In the genomic region with DNA sequence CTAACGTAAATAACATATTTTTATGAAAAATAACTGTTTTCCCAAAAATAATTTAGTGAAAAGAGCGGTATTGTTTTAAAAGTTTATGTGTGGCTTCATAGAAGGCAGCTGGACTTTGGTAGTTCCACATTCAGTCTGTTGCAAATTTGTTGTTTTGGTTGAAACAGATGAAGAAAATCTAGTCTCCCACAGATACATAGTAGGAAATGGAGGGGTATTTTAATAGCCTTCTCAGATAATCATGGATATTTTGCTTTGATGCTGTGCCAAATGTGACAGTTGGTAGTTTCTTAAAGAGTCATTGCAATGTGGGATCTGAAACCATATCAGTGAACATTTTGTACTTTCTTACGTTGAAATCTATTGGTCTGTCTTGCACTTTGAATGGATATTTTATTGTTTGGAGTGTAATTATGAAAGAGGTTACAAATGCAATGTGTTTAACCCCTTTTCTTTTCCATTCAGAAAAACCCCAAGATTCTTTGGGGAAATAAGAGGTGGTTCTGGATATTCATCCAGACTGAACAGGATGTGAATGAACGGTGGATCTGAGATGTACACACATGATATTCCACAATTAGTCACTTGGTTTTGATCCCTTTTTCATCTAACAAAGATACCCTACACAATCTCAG, we compare ENCODE assay signal across 13 cellular contexts. TPM values are rescaled to one million over a fixed set of nuclear protein-coding genes. Genes with fewer than 3 reads are reported as not detected.
A peak's percentile ranks its signal among the peaks of the same experiment; 100 is the strongest.
DNase-seq lines count a peak whose midpoint lies in the region; ATAC-seq lines count a peak whose summit lies in the region.
"Had no signal": no experiment of that assay in that cellular context is flagged by ENCODE, and none has a peak within 500 bp of the region (broad histone marks: within the 10 kb centered on the region; RNA-seq: fewer than 3 reads in every experiment).

No MANE protein-coding gene starts in this region.

- peak overlapping the region; percentile 52 for H3K27ac ChIP-seq in CD4-positive, alpha-beta memory T cell (ENCODE audit: low read depth, low read length)
- H3K27ac ChIP-seq: ascending aorta had no signal

- CTCF ChIA-PET in CD4-positive, alpha-beta memory T cell (lab: Charles Lee; ENCODE audit: partially characterized antibody), result no interaction called here
- CTCF ChIA-PET in activated CD4-positive, alpha-beta T cell treated with anti-CD3 and anti-CD28 coated beads, Interleukin-2, amount 10 ng/mL, durations not matched to agents 7 days and 5 days (lab: Charles Lee), result interaction anchor here (0.7 kb wide), 1 partner anchor 723 kb away, joined by 3 read pairs; no protein-coding TSS in a partner anchor

- peak overlapping the region in 1 of 2 donors; percentile 20 for H3K4me3 ChIP-seq in CD4-positive, alpha-beta memory T cell (ENCODE audit: low read length in 2 of 2)
- H3K4me3 ChIP-seq: ascending aorta had no signal

- H3K9me3 Mint-ChIP-seq in CD4-positive, alpha-beta memory T cell, result peaks cover 0 to 4% (median 0%) of the 10 kb centered on the region in 8 donors
- H3K9me3 Mint-ChIP-seq in activated naive CD8-positive, alpha-beta T cell treated with anti-CD3 and anti-CD28 coated beads, Interleukin-2, amount 50 U/mL, for 24 hours, result peaks cover 4% of the 10 kb centered on the region
- H3K9me3 Mint-ChIP-seq in activated CD4-positive, alpha-beta T cell treated with anti-CD3 and anti-CD28 coated beads, Interleukin-2, amount 10 ng/mL, durations not matched to agents 7 days and 5 days, result no peaks in the 10 kb centered on the region

- POLR2A ChIA-PET in CD4-positive, alpha-beta memory T cell (lab: Charles Lee; ENCODE audit: partially characterized antibody), result interaction anchor here (1.0 to 1.3 kb wide), 3 partner anchors 9 to 485 kb away, joined by 3 to 10 read pairs (median 3); a partner anchor contains a TSS
- POLR2A ChIA-PET in activated CD4-positive, alpha-beta T cell treated with anti-CD3 and anti-CD28 coated beads, Interleukin-2, amount 10 ng/mL, durations not matched to agents 7 days and 5 days (lab: Charles Lee), result no interaction called here

- no peaks in the 10 kb centered on the region for H3K27me3 ChIP-seq in CD4-positive, alpha-beta memory T cell (ENCODE audit: insufficient read depth, low read length)
- H3K27me3 ChIP-seq: ascending aorta had no signal

- H3K4me1 ChIP-seq in CD4-positive, alpha-beta memory T cell (ENCODE audit: insufficient read depth, low read length), result peaks cover 48% of the 10 kb centered on the region

- no peak for DNase-seq in CD4-positive, alpha-beta memory T cell
- DNase-seq in LoVo (ENCODE audit: low spot score) (peak; percentile 45), inferior parietal cortex (ENCODE audit: extremely low spot score) (peak; percentile 63), NCI-H2196 treated with DMSO at 0.1 percent for 48 hours (lab: John Stamatoyannopoulos, UW; ENCODE audit: unreplicated experiment) (no peak)
- DNase-seq in activated naive CD8-positive, alpha-beta T cell treated with anti-CD3 and anti-CD28 coated beads, Interleukin-2, amount 50 U/mL, for 24 hours, result no peak
- DNase-seq in activated CD4-positive, alpha-beta T cell treated with anti-CD3 and anti-CD28 coated beads, Interleukin-2, amount 10 ng/mL, durations not matched to agents 7 days and 5 days, result no peak
- no peak for DNase-seq in activated CD8-positive, alpha-beta memory T cell treated with anti-CD3 and anti-CD28 coated beads, Interleukin-2, amount 50 U/mL, for 48 hours
- DNase-seq: AML-193, erythroblast, naive B cell had no signal

- no peaks in the 10 kb centered on the region for H3K9me3 ChIP-seq in CD4-positive, alpha-beta memory T cell (ENCODE audit: control insufficient read depth in 1 of 2, low read length in 2 of 2)
- H3K9me3 ChIP-seq: ascending aorta had no signal

- no peak for ATAC-seq in activated naive CD8-positive, alpha-beta T cell treated with anti-CD3 and anti-CD28 coated beads, Interleukin-2, amount 50 U/mL, for 24 hours
- ATAC-seq in GM21576 (IDR thresholded peaks at IDR 0.05; ENCODE audit: unreplicated experiment), result no peak

- H3K36me3 ChIP-seq in CD4-positive, alpha-beta memory T cell (ENCODE audit: insufficient read depth, low read length), result no peaks in the 10 kb centered on the region
- H3K36me3 ChIP-seq: ascending aorta had no signal

- peak overlapping the region; percentile 70 to 88 (median 81) for H3K27ac Mint-ChIP-seq in CD4-positive, alpha-beta memory T cell
- peak overlapping the region; percentile 57 for H3K27ac Mint-ChIP-seq in activated naive CD8-positive, alpha-beta T cell treated with anti-CD3 and anti-CD28 coated beads, Interleukin-2, amount 50 U/mL, for 24 hours
- no peak overlapping the region for H3K27ac Mint-ChIP-seq in activated CD4-positive, alpha-beta T cell treated with anti-CD3 and anti-CD28 coated beads, Interleukin-2, amount 10 ng/mL, durations not matched to agents 7 days and 5 days
- H3K27ac Mint-ChIP-seq: naive B cell had no signal

- no peaks in the 10 kb centered on the region for H3K27me3 Mint-ChIP-seq in CD4-positive, alpha-beta memory T cell
- peaks cover 12% of the 10 kb centered on the region for H3K27me3 Mint-ChIP-seq in activated naive CD8-positive, alpha-beta T cell treated with anti-CD3 and anti-CD28 coated beads, Interleukin-2, amount 50 U/mL, for 24 hours
- H3K27me3 Mint-ChIP-seq in activated CD4-positive, alpha-beta T cell treated with anti-CD3 and anti-CD28 coated beads, Interleukin-2, amount 10 ng/mL, durations not matched to agents 7 days and 5 days, result peaks cover 5% of the 10 kb centered on the region

- H3K36me3 Mint-ChIP-seq in CD4-positive, alpha-beta memory T cell, result peaks cover 4 to 7% of the 10 kb centered on the region in 2 donors
- no peaks in the 10 kb centered on the region for H3K36me3 Mint-ChIP-seq in activated naive CD8-positive, alpha-beta T cell treated with anti-CD3 and anti-CD28 coated beads, Interleukin-2, amount 50 U/mL, for 24 hours (ENCODE audit: low read depth)
- no peaks in the 10 kb centered on the region for H3K36me3 Mint-ChIP-seq in activated CD4-positive, alpha-beta T cell treated with anti-CD3 and anti-CD28 coated beads, Interleukin-2, amount 10 ng/mL, durations not matched to agents 7 days and 5 days (ENCODE audit: low read depth)
- H3K36me3 Mint-ChIP-seq: naive B cell had no signal

- H3K4me3 Mint-ChIP-seq in CD4-positive, alpha-beta memory T cell, result peak overlapping the region; percentile 41 to 69 (median 62)
- peak overlapping the region; percentile 19 for H3K4me3 Mint-ChIP-seq in activated naive CD8-positive, alpha-beta T cell treated with anti-CD3 and anti-CD28 coated beads, Interleukin-2, amount 50 U/mL, for 24 hours
- H3K4me3 Mint-ChIP-seq in activated CD4-positive, alpha-beta T cell treated with anti-CD3 and anti-CD28 coated beads, Interleukin-2, amount 10 ng/mL, durations not matched to agents 7 days and 5 days, result no peak overlapping the region
- H3K4me3 Mint-ChIP-seq: naive B cell had no signal

- intact Hi-C loops in CD4-positive, alpha-beta memory T cell (cut with micrococcal nuclease), result loop anchor here (1.0 to 10.0 kb wide), 5 partner anchors 10 to 883 kb away; a partner anchor contains a TSS

- H3K4me1 Mint-ChIP-seq in CD4-positive, alpha-beta memory T cell, result peaks cover 41 to 85% (median 55%) of the 10 kb centered on the region in 4 donors
- peaks cover 31% of the 10 kb centered on the region for H3K4me1 Mint-ChIP-seq in activated naive CD8-positive, alpha-beta T cell treated with anti-CD3 and anti-CD28 coated beads, Interleukin-2, amount 50 U/mL, for 24 hours
- peaks cover 3% of the 10 kb centered on the region for H3K4me1 Mint-ChIP-seq in activated CD4-positive, alpha-beta T cell treated with anti-CD3 and anti-CD28 coated beads, Interleukin-2, amount 10 ng/mL, durations not matched to agents 7 days and 5 days
- H3K4me1 Mint-ChIP-seq: naive B cell had no signal

RNA-seq across cellular contexts. Expression of a gene that starts 10.4 kb away (rescaled TPM):
- 1 to 10 TPM; 3.5 to 4.9 TPM for total RNA-seq in CD4-positive, alpha-beta memory T cell
- 1 to 10 TPM; 4.2 to 4.9 TPM for polyA plus RNA-seq in CD4-positive, alpha-beta memory T cell
- under 1 TPM in 1 of 2 experiments, not detected in 1; 0.04 TPM for total RNA-seq in activated CD4-positive, alpha-beta T cell treated with anti-CD3 and anti-CD28 coated beads, Interleukin-2, amount 10 ng/mL, durations not matched to agents 7 days and 5 days
- total RNA-seq: ascending aorta; T-helper 1 cell treated with Interleukin-12 subunit alpha and Interleukin-12 subunit beta and Interleukin-4 antibody, amounts not matched to agents 30 ng/mL and 1 ng/mL, for 36 hours had no signal

Comparison
In these comparisons a context has a peak if more than half of its experiments do, and no peak if none do; other contexts are left out.
1. DNase-seq: peak in LoVo (single experiment) and inferior parietal cortex (single experiment); none in CD4-positive, alpha-beta memory T cell (0 of 5), activated naive CD8-positive, alpha-beta T cell treated with anti-CD3 and anti-CD28 coated beads, Interleukin-2, amount 50 U/mL, for 24 hours (single experiment), NCI-H2196 treated with DMSO at 0.1 percent for 48 hours (single experiment), activated CD4-positive, alpha-beta T cell treated with anti-CD3 and anti-CD28 coated beads, Interleukin-2, amount 10 ng/mL, durations not matched to agents 7 days and 5 days (single experiment) and activated CD8-positive, alpha-beta memory T cell treated with anti-CD3 and anti-CD28 coated beads, Interleukin-2, amount 50 U/mL, for 48 hours (single experiment).
2. RNA of a gene that starts 10.4 kb away (total RNA-seq): 3.5 to 4.9 TPM in CD4-positive, alpha-beta memory T cell; 0.04 TPM in activated CD4-positive, alpha-beta T cell treated with anti-CD3 and anti-CD28 coated beads, Interleukin-2, amount 10 ng/mL, durations not matched to agents 7 days and 5 days; every median in the first group is over 4 times any median in the second.